ENCODE assay signal across 29 cellular contexts in genomic region chr16:49997721-49998251, GRCh38.
"Had no signal": no experiment of that assay in that cellular context is flagged by ENCODE, and none has a peak within 500 bp of the region (broad histone marks: within the 10 kb centered on the region; RNA-seq: fewer than 3 reads in every experiment).

No MANE protein-coding gene starts in this region.

- H3K4me1 Mint-ChIP-seq: activated T-helper 17 cell treated with anti-CD3 and anti-CD28 coated beads, Interleukin-2, amount 50 U/mL, for 72 hours; central memory CD8-positive, alpha-beta T cell; endodermal cell; T-helper 17 cell; WTC11 had no signal

- H3K4me3 ChIP-seq: coronary artery, dorsolateral prefrontal cortex had no signal

- H3K4me3 Mint-ChIP-seq: activated CD4-positive, alpha-beta memory T cell treated with anti-CD3 and anti-CD28 coated beads, Interleukin-2, amount 10 ng/mL, durations not matched to agents 7 days and 5 days; activated CD4-positive, alpha-beta T cell treated with anti-CD3 and anti-CD28 coated beads, Interleukin-2, amount 10 ng/mL, durations not matched to agents 7 days and 5 days; activated naive CD8-positive, alpha-beta T cell; activated T-cell treated with anti-CD3 and anti-CD28 coated beads, Interleukin-2, amount 50 U/mL, for 4 hours; activated T-helper 17 cell treated with anti-CD3 and anti-CD28 coated beads, Interleukin-2, amount 50 U/mL, for 72 hours; central memory CD8-positive, alpha-beta T cell; dendritic cell treated with granulocyte-macrophage colony-stimulating factor and Interleukin-4, amounts not matched to agents 40 ng/mL and 50 ng/mL, for 4 days; endodermal cell; T-helper 17 cell; WTC11 had no signal

- H3K27ac ChIP-seq: brain microvascular endothelial cell, coronary artery, dorsolateral prefrontal cortex, VCaP had no signal

- H3K27me3 ChIP-seq: brain microvascular endothelial cell had no signal

- H3K36me3 ChIP-seq: brain microvascular endothelial cell had no signal

- H3K9me3 Mint-ChIP-seq: activated T-cell treated with anti-CD3 and anti-CD28 coated beads, Interleukin-2, amount 50 U/mL, for 4 hours; activated T-helper 17 cell treated with anti-CD3 and anti-CD28 coated beads, Interleukin-2, amount 50 U/mL, for 72 hours; central memory CD8-positive, alpha-beta T cell; dendritic cell treated with granulocyte-macrophage colony-stimulating factor and Interleukin-4, amounts not matched to agents 40 ng/mL and 50 ng/mL, for 4 days; endodermal cell; WTC11 had no signal

- DNase-seq: activated CD4-positive, alpha-beta memory T cell treated with anti-CD3 and anti-CD28 coated beads, Interleukin-2, amount 10 ng/mL, durations not matched to agents 7 days and 5 days; activated CD4-positive, alpha-beta T cell treated with anti-CD3 and anti-CD28 coated beads for 1 hour; activated CD4-positive, alpha-beta T cell treated with anti-CD3 and anti-CD28 coated beads for 4 hours; activated CD4-positive, alpha-beta T cell treated with anti-CD3 and anti-CD28 coated beads, Interleukin-2, amount 10 ng/mL, durations not matched to agents 7 days and 5 days; activated CD4-positive, alpha-beta T cell treated with anti-CD3 and anti-CD28 coated beads, Interleukin-2, amount 50 U/mL, for 4 hours; activated CD8-positive, alpha-beta memory T cell treated with anti-CD3 and anti-CD28 coated beads for 24 hours; activated effector memory CD4-positive, alpha-beta T cell treated with Interleukin-2 at 50 U/mL for 16 hours; activated gamma-delta T cell treated with Interleukin-2 at 50 U/mL for 16 hours; activated naive CD4-positive, alpha-beta T cell treated with anti-CD3 and anti-CD28 coated beads, Interleukin-2, amount 50 U/mL, for 16 hours; activated naive CD4-positive, alpha-beta T cell treated with Interleukin-2 at 50 U/mL for 16 hours; activated T-cell treated with anti-CD3 and anti-CD28 coated beads, Interleukin-2, amount 50 U/mL, for 4 hours; amniotic stem cell; anterior cingulate cortex; brain microvascular endothelial cell; dorsolateral prefrontal cortex; effector memory CD4-positive, alpha-beta T cell; endodermal cell; foreskin fibroblast; head of caudate nucleus; T-helper 1 cell; T-helper 17 cell had no signal

- H3K27ac Mint-ChIP-seq: activated CD4-positive, alpha-beta memory T cell treated with anti-CD3 and anti-CD28 coated beads, Interleukin-2, amount 10 ng/mL, durations not matched to agents 7 days and 5 days; activated CD4-positive, alpha-beta T cell treated with anti-CD3 and anti-CD28 coated beads, Interleukin-2, amount 10 ng/mL, durations not matched to agents 7 days and 5 days; activated naive CD8-positive, alpha-beta T cell; activated T-helper 17 cell treated with anti-CD3 and anti-CD28 coated beads, Interleukin-2, amount 50 U/mL, for 72 hours; dendritic cell treated with granulocyte-macrophage colony-stimulating factor and Interleukin-4, amounts not matched to agents 40 ng/mL and 50 ng/mL, for 4 days; endodermal cell; T-helper 17 cell; WTC11 had no signal

- ATAC-seq: activated T-cell treated with anti-CD3 and anti-CD28 coated beads, Interleukin-2, amount 50 U/mL, for 4 hours; activated T-helper 17 cell treated with anti-CD3 and anti-CD28 coated beads, Interleukin-2, amount 50 U/mL, for 72 hours; esophagus mucosa; T-helper 17 cell; WTC11 had no signal

- H3K36me3 Mint-ChIP-seq: activated naive CD8-positive, alpha-beta T cell; WTC11 had no signal
